ENCODE assay signal across 13 cellular contexts in the genomic region with DNA sequence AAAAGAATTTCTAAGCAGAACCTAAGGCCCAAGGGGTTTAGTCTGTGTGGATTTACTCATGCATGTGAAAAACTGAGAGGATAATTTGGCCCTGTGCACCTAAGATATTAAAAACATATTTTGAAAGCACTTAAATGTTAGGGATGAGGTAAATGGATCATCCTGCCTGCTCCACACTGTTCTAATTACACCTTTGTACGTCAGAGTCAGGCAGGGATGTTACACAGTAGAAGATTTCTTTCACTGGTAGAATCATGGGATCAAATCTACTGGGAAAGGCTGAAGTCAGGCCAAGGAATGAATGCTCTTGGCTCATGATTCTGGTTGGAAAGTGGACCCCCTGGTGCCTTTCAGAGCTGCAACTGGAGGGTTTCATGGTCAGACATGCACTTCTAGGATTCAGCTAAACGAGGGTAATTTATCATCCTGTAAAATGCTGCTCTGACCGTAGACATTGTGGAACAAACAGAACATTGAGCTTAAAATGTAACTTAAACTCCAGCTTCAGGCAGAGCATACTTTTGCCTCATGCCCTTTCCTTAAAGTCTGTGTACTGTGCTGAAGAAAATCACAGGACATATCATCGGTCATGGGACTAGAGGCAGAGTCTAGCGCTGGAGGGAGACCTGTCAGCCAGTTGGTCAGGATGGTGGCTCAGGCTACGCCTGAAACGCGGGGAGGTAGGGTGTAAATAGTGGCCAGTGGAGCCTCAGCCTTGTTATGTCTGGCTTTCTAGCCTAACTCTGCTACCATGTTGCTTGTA. TPM values are rescaled to one million over a fixed set of nuclear protein-coding genes. Genes with fewer than 3 reads are reported as not detected.
A peak's percentile ranks its signal among the peaks of the same experiment; 100 is the strongest.
DNase-seq lines count a peak whose midpoint lies in the region; ATAC-seq, FAIRE-seq and TF ChIP-seq lines count a peak whose summit lies in the region.
"Had no signal": no experiment of that assay in that cellular context is flagged by ENCODE, and none has a peak within 500 bp of the region (broad histone marks: within the 10 kb centered on the region; RNA-seq: fewer than 3 reads in every experiment).

No MANE protein-coding gene starts in this region.

- no peak for TF ChIP-seq EP300 in gastroesophageal sphincter (IDR thresholded peaks at IDR 0.05)

- TF ChIP-seq POLR2A in GM12892 (IDR thresholded peaks at IDR 0.05; ENCODE audit: low read depth, low read length) = no peak
- TF ChIP-seq POLR2A in adrenal gland (IDR thresholded peaks at IDR 0.05) = no peak
- TF ChIP-seq POLR2A in gastroesophageal sphincter (IDR thresholded peaks at IDR 0.05) = no peak

- H3K27me3 ChIP-seq in adrenal gland (no peaks in the 10 kb centered on the region), gastroesophageal sphincter (no peaks in the 10 kb centered on the region)

- no peaks in the 10 kb centered on the region for H3K9me3 Mint-ChIP-seq in stimulated activated effector memory CD8-positive, alpha-beta T cell treated with anti-CD3 and anti-CD28 coated beads, Interleukin-12 subunit alpha, Interleukin-12 subunit beta, amount 100 ng/mL, for 72 hours

- H3K4me3 Mint-ChIP-seq in stimulated activated effector memory CD8-positive, alpha-beta T cell treated with anti-CD3 and anti-CD28 coated beads, Interleukin-12 subunit alpha, Interleukin-12 subunit beta, amount 100 ng/mL, for 72 hours = no peak overlapping the region
- H3K4me3 Mint-ChIP-seq: H9 had no signal

- peak; percentile 17 for FAIRE-seq in GM12892 (lab: Jason Lieb, UNC)

- peak overlapping the region in 3 of 5 donors; percentile 37 to 77 (median 75) for H3K27ac ChIP-seq in adrenal gland
- peak overlapping the region; percentile 60 to 90 (median 83) for H3K27ac ChIP-seq in gastroesophageal sphincter
- H3K27ac ChIP-seq: C4-2B had no signal

- DNase-seq in GM12892 (ENCODE audit: insufficient read length) (no peak), adrenal gland (no peak), skeletal muscle cell (ENCODE audit: low read depth) (peak; percentile 71), HUDEP-2 (lab: John Stamatoyannopoulos, UW; ENCODE audit: unreplicated experiment in 76 of 76) (no peak), cerebellar nuclear complex (lab: John Stamatoyannopoulos, UW) (no peak)
- DNase-seq in stimulated activated effector memory CD8-positive, alpha-beta T cell treated with anti-CD3 and anti-CD28 coated beads, Interleukin-12 subunit alpha, Interleukin-12 subunit beta, amount 100 ng/mL, for 72 hours (ENCODE audit: low spot score in 2 of 2) = no peak
- DNase-seq: anterior cingulate cortex, H9, head of caudate nucleus, T-helper 9 cell had no signal

- H3K4me1 ChIP-seq in adrenal gland (replicated peaks in 1 of 2) (peaks cover 0 to 4% of the 10 kb centered on the region in 2 donors), gastroesophageal sphincter (peaks cover 6 to 82% (median 6%) of the 10 kb centered on the region in 3 donors)

- H3K4me3 ChIP-seq in adrenal gland = no peak overlapping the region
- H3K4me3 ChIP-seq in gastroesophageal sphincter = no peak overlapping the region
- H3K4me3 ChIP-seq in skeletal muscle cell (ENCODE audit: low read depth, low read length) = no peak overlapping the region

- H3K36me3 Mint-ChIP-seq in stimulated activated effector memory CD8-positive, alpha-beta T cell treated with anti-CD3 and anti-CD28 coated beads, Interleukin-12 subunit alpha, Interleukin-12 subunit beta, amount 100 ng/mL, for 72 hours = no peaks in the 10 kb centered on the region

- no peak for TF ChIP-seq CTCF in adrenal gland (IDR thresholded peaks at IDR 0.05)
- TF ChIP-seq CTCF in gastroesophageal sphincter (IDR thresholded peaks at IDR 0.05) = no peak

- ATAC-seq in gastroesophageal sphincter (peak; percentile 34), HG03097 (IDR thresholded peaks at IDR 0.05; ENCODE audit: low FRiP score, unreplicated experiment) (no peak)
- no peak for ATAC-seq in stimulated activated effector memory CD8-positive, alpha-beta T cell treated with anti-CD3 and anti-CD28 coated beads, Interleukin-12 subunit alpha, Interleukin-12 subunit beta, amount 100 ng/mL, for 72 hours

- H3K9me3 ChIP-seq in adrenal gland (replicated peaks in 1 of 3) (no peaks in the 10 kb centered on the region), gastroesophageal sphincter (no peaks in the 10 kb centered on the region)

- no peak overlapping the region for H3K27ac Mint-ChIP-seq in stimulated activated effector memory CD8-positive, alpha-beta T cell treated with anti-CD3 and anti-CD28 coated beads, Interleukin-12 subunit alpha, Interleukin-12 subunit beta, amount 100 ng/mL, for 72 hours
- H3K27ac Mint-ChIP-seq: H9 had no signal

- no peaks in the 10 kb centered on the region for H3K4me1 Mint-ChIP-seq in stimulated activated effector memory CD8-positive, alpha-beta T cell treated with anti-CD3 and anti-CD28 coated beads, Interleukin-12 subunit alpha, Interleukin-12 subunit beta, amount 100 ng/mL, for 72 hours

- WGBS in adrenal gland, 4 donors = 64 to 75% (median 70%) methylated on average over 8 of the region's 8 CpGs
- 28 to 40% methylated on average over 6 of the region's 8 CpGs for WGBS in gastroesophageal sphincter (ENCODE audit: low coverage in 1 of 2), 2 donors

- intact Hi-C loops in adrenal gland (cut with DNase I) = no loop called here

- no peaks in the 10 kb centered on the region for H3K36me3 ChIP-seq in adrenal gland (replicated peaks in 1 of 2)
- H3K36me3 ChIP-seq in gastroesophageal sphincter = no peaks in the 10 kb centered on the region

RNA-seq across cellular contexts. Expression of gene KCNE4, which starts 4.8 kb away (rescaled TPM):
- not detected for polyA plus RNA-seq in GM12892 (2012; ENCODE audit: missing spikeins)
- total RNA-seq in adrenal gland = 1 to 10 TPM in 7 of 8 donors, under 1 TPM in 1; 0.97 to 5.7 (median 3.6) TPM
- polyA plus RNA-seq in adrenal gland = 1 to 10 TPM; 1.4 to 2.1 (median 1.8) TPM
- 10 to 100 TPM; 13.0 to 24.8 (median 20.0) TPM for total RNA-seq in gastroesophageal sphincter
